ENCODE assay signal across 11 cellular contexts in the genomic region with DNA sequence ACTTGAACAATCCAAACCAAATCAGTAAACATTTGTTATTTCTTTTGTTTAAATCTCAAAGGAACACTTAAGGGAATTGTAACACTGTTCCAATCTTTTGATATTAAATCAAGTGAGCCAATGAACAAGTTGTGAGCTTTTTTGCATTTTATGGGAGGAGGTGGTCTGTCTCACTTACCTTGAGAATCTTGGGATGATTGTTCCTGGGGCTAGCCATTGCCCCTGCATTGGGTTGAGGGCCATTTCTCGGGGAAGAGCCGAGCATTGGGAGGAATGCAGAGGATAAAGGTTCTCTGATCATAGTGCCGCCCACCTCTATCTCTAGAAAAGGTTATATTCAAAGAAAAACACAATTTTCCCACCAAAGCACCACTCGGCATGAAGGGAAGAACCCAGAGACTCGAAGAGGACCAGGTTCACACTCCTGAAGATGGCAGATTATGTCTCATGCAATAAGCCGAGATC. TPM values are rescaled to one million over a fixed set of nuclear protein-coding genes. Genes with fewer than 3 reads are reported as not detected.
DNase-seq lines count a peak whose midpoint lies in the region; ATAC-seq, FAIRE-seq and TF ChIP-seq lines count a peak whose summit lies in the region.
"Had no signal": no experiment of that assay in that cellular context is flagged by ENCODE, and none has a peak within 500 bp of the region (broad histone marks: within the 10 kb centered on the region; RNA-seq: fewer than 3 reads in every experiment).

No MANE protein-coding gene starts in this region.

- H3K23ac ChIP-seq in mesendoderm (ENCODE audit: low read length), result no peak overlapping the region

- peak overlapping the region; percentile 32 for H3K18ac ChIP-seq in mesendoderm (ENCODE audit: low read length)

- H3K4me1 ChIP-seq in HepG2 (ENCODE audit: insufficient read depth, low read length) (peaks cover 70% of the 10 kb centered on the region), right lobe of liver (no peaks in the 10 kb centered on the region), mesendoderm (ENCODE audit: control insufficient read depth, low read depth, low read length) (peaks cover 2% of the 10 kb centered on the region)
- H3K4me1 ChIP-seq: prostate gland, SJCRH30 had no signal

- peak overlapping the region; percentile 23 for H2BK15ac ChIP-seq in mesendoderm (replicated peaks; ENCODE audit: low read depth)

- DNase-seq in HepG2 (ENCODE audit: low spot score) (no peak), right lobe of liver (no peak), SK-N-MC (ENCODE audit: low read depth, low spot score) (no peak), mesendoderm (no peak), SKM-1 (lab: John Stamatoyannopoulos, UW; ENCODE audit: unreplicated experiment) (no peak), lower leg skin (ENCODE audit: low spot score in 2 of 2) (no peak), glomerular visceral epithelial cell (ENCODE audit: extremely low spot score) (no peak)

- H3K27ac ChIP-seq in HepG2 (ENCODE audit: extremely low read length, insufficient read depth, low read length), result peak overlapping the region; percentile 100
- H3K27ac ChIP-seq in right lobe of liver, result no peak overlapping the region
- peak overlapping the region; percentile 84 for H3K27ac ChIP-seq in SK-N-MC
- peak overlapping the region; percentile 68 for H3K27ac ChIP-seq in mesendoderm (ENCODE audit: low read depth, low read length)
- H3K27ac ChIP-seq: prostate gland, SJCRH30, suprapubic skin had no signal

- no peak overlapping the region for H2AFZ ChIP-seq in HepG2 (ENCODE audit: low read length)

- TF ChIP-seq CTCF in HepG2 (CRISPR knock-in tag; IDR thresholded peaks at IDR 0.05), result 0 out of 2 replicates have a peak, but pooled peaks have one; percentile 4
- TF ChIP-seq CTCF in right lobe of liver (IDR thresholded peaks at IDR 0.05), result no peak
- no peak for TF ChIP-seq CTCF in lower leg skin (IDR thresholded peaks at IDR 0.05)

- H4K20me1 ChIP-seq in HepG2 (ENCODE audit: insufficient read depth, low read length), result no peaks in the 10 kb centered on the region

- 0% methylated on average over 6 of the region's 6 CpGs for WGBS in HepG2 (ENCODE audit: low lambda C conversion rate)
- 95% methylated on average over 6 of the region's 6 CpGs for WGBS in right lobe of liver (ENCODE audit: insufficient coverage, low coverage, low lambda C conversion rate, missing lambda C conversion rate)
- WGBS in mesendoderm (ENCODE audit: extremely low coverage, insufficient coverage, low lambda C conversion rate), result no CpG with 5 or more reads among the region's 6 CpGs
- WGBS in lower leg skin, 2 donors, result 91 to 95% methylated on average over 6 of the region's 6 CpGs

- no peak for FAIRE-seq in HepG2 (lab: Jason Lieb, UNC)

- H4K5ac ChIP-seq in mesendoderm (ENCODE audit: low read length), result no peak overlapping the region

- BruUV-seq in HepG2 (replicated peaks; lab: Mats Ljungman, UMichigan), result TSS peak; percentile 78

- ATAC-seq in HepG2 (peak; percentile 16), right lobe of liver (no peak), HG02840 (IDR thresholded peaks at IDR 0.05; ENCODE audit: low FRiP score, unreplicated experiment) (no peak)

- peak overlapping the region; percentile 69 for H2BK5ac ChIP-seq in mesendoderm (ENCODE audit: low read length)

- H3K79me1 ChIP-seq in mesendoderm (ENCODE audit: low read length), result no peaks in the 10 kb centered on the region

- H3K4me2 ChIP-seq in HepG2 (ENCODE audit: low read depth, low read length), result peak overlapping the region; percentile 95
- H3K4me2 ChIP-seq in mesendoderm (ENCODE audit: low read length), result no peak overlapping the region

- in situ Hi-C loops in HepG2 (cut with HindIII; ENCODE audit: extremely low pct_ligation_motif_present, low pct_unique_long_range_greater_than_20kb), result loop anchor here (5.0 to 10.0 kb wide), 5 partner anchors 74 to 437 kb away; no protein-coding TSS in a partner anchor

- H3K36me3 ChIP-seq in HepG2 (replicated peaks in 1 of 2; ENCODE audit: control insufficient read depth in 1 of 2, insufficient read depth in 2 of 2, low read length in 2 of 2) (0 out of 5 replicates have a peak, but pooled peaks cover 0 to 2% of the 10 kb centered on the region in 2 experiments), right lobe of liver (no peaks in the 10 kb centered on the region), SK-N-MC (ENCODE audit: insufficient read depth, low read length) (no peaks in the 10 kb centered on the region), mesendoderm (ENCODE audit: control insufficient read depth, insufficient read depth, low read length) (no peaks in the 10 kb centered on the region)
- H3K36me3 ChIP-seq: prostate gland, SJCRH30, suprapubic skin had no signal

- POLR2A ChIA-PET in HepG2 (lab: Yijun Ruan, JAX), result interaction anchor here (0.7 to 7.7 kb wide), 31 partner anchors 11 to 233 kb away, joined by 3 to 155 read pairs (median 5); a partner anchor contains a TSS

- no peaks in the 10 kb centered on the region for H3K9me3 ChIP-seq in HepG2 (ENCODE audit: low read length)
- H3K9me3 ChIP-seq in right lobe of liver, result no peaks in the 10 kb centered on the region
- no peaks in the 10 kb centered on the region for H3K9me3 ChIP-seq in SK-N-MC (ENCODE audit: low read depth, low read length)
- H3K9me3 ChIP-seq: prostate gland, suprapubic skin had no signal

- TF ChIP-seq EP300 in HepG2 (IDR thresholded peaks at IDR 0.05; ENCODE audit: low read depth in 2 of 2, low read length in 2 of 2) (no peak), HepG2 (CRISPR knock-in tag; IDR thresholded peaks at IDR 0.05; ENCODE audit: borderline replicate concordance) (no peak)

- H3K4me3 ChIP-seq in HepG2 (replicated peaks in 1 of 3; ENCODE audit: insufficient read depth in 1 of 3, low read depth in 2 of 3, low read length in 3 of 3) (peak overlapping the region; percentile 77 to 88 (median 82)), right lobe of liver (no peak overlapping the region), SK-N-MC (no peak overlapping the region), mesendoderm (ENCODE audit: low read length) (no peak overlapping the region), lower leg skin (ENCODE audit: low read depth, poor library complexity, severe bottlenecking) (no peak overlapping the region)
- H3K4me3 ChIP-seq: prostate gland, SJCRH30, suprapubic skin had no signal

- H4K8ac ChIP-seq in mesendoderm (ENCODE audit: low read depth, low read length), result no peak overlapping the region

- no peaks in the 10 kb centered on the region; a peak in 1 of 5 replicates for H3K27me3 ChIP-seq in HepG2 (ENCODE audit: control insufficient read depth in 1 of 2, insufficient read depth in 2 of 2, low read length in 2 of 2)
- no peaks in the 10 kb centered on the region for H3K27me3 ChIP-seq in right lobe of liver
- no peaks in the 10 kb centered on the region for H3K27me3 ChIP-seq in mesendoderm (ENCODE audit: insufficient read depth, low read length, poor library complexity)
- H3K27me3 ChIP-seq: SJCRH30, suprapubic skin had no signal

- CTCF ChIA-PET in HepG2 (lab: Yijun Ruan, JAX; ENCODE audit: low intra/inter-chr PET ratio, low total read pairs), result interaction anchor here (0.7 to 3.3 kb wide), 6 partner anchors 13 to 437 kb away, joined by 3 to 43 read pairs (median 6); no protein-coding TSS in a partner anchor

- H3K9ac ChIP-seq in HepG2 (ENCODE audit: insufficient read depth, low read depth, low read length) (peak overlapping the region; percentile 100), SK-N-MC (ENCODE audit: insufficient read length) (peak overlapping the region; percentile 9), mesendoderm (ENCODE audit: low read length) (no peak overlapping the region)

- intact Hi-C loops in HepG2 (cut with micrococcal nuclease; ENCODE audit: unreplicated experiment), result loop anchor here (1.0 kb wide), 4 partner anchors 14 to 158 kb away; a partner anchor contains a TSS
- intact Hi-C loops in right lobe of liver (cut with DNase I), result no loop called here
- intact Hi-C loops in lower leg skin (cut with DNase I; ENCODE audit: low total_unique reads), result no loop called here

- H2AK5ac ChIP-seq in mesendoderm (ENCODE audit: low read length), result no peak overlapping the region

- TF ChIP-seq POLR2A in HepG2 (IDR thresholded peaks at IDR 0.05; ENCODE audit: insufficient read depth in 1 of 2, low read depth in 2 of 2, low read length in 2 of 2) (no peak), right lobe of liver (IDR thresholded peaks at IDR 0.05) (no peak), lower leg skin (IDR thresholded peaks at IDR 0.05) (no peak)

- peak overlapping the region; percentile 74 for H2BK120ac ChIP-seq in mesendoderm (ENCODE audit: low read depth, low read length)

- TF ChIP-seq RAD21 in HepG2 (CRISPR knock-in tag; IDR thresholded peaks at IDR 0.05), result no peak

- H3K79me2 ChIP-seq in HepG2 (ENCODE audit: insufficient read depth, low read length) (peaks cover 39% of the 10 kb centered on the region), mesendoderm (ENCODE audit: control insufficient read depth, insufficient read depth, low read length) (no peaks in the 10 kb centered on the region)

- no peak overlapping the region for H3K4ac ChIP-seq in mesendoderm (ENCODE audit: low read depth, low read length)

- H3K56ac ChIP-seq in mesendoderm (ENCODE audit: low read length), result peak overlapping the region; percentile 75

RNA-seq across cellular contexts. Expression of a gene that starts 13.8 kb away (rescaled TPM):
- total RNA-seq in HepG2 (2016; rRNA removed; fragmentation: Illumina TruSeq; extraction: Trizol) (122 and 149 TPM in 2 replicates), right lobe of liver (10 to 100 TPM; 12.3 to 18.9 (median 16.2) TPM), lower leg skin (10 to 100 TPM; 10.1 to 21.9 (median 14.8) TPM)
- 42.1 and 44.6 TPM in 2 replicates for total RNA-seq in HepG2 (2016; cell fraction: cytosol; rRNA removed; fragmentation: Illumina TruSeq; extraction: Trizol; ENCODE audit: low read depth)
- total RNA-seq in HepG2 (2016; cell fraction: insoluble cytoplasmic fraction; rRNA removed; fragmentation: Illumina TruSeq; extraction: Trizol), result 124 and 156 TPM in 2 replicates
- 45.1 and 48.3 TPM in 2 replicates for total RNA-seq in HepG2 (2016; cell fraction: membrane; rRNA removed; fragmentation: Illumina TruSeq; extraction: Trizol)
- 201 and 207 TPM in 2 replicates for total RNA-seq in HepG2 (2016; cell fraction: nucleus; rRNA removed; fragmentation: Illumina TruSeq; extraction: Trizol)
- polyA plus RNA-seq in HepG2 (2011; rRNA removed), result 64.3 and 91.4 TPM in 2 replicates
- polyA plus RNA-seq in HepG2 (2011; cell fraction: cytosol; rRNA removed), result 49.3 and 58.3 TPM in 2 replicates
- polyA plus RNA-seq in HepG2 (2011; cell fraction: nucleus; rRNA removed), result 74.6 and 81.3 TPM in 2 replicates
- 59.9 and 60.7 TPM in 2 replicates for polyA plus RNA-seq in HepG2 (2012)
- polyA plus RNA-seq in HepG2 (2016; cell fraction: cytosol; fragmentation: Illumina TruSeq; extraction: Trizol; ENCODE audit: low read depth), result 17.1 and 18.2 TPM in 2 replicates
- polyA plus RNA-seq in HepG2 (2016; cell fraction: insoluble cytoplasmic fraction; fragmentation: Illumina TruSeq; extraction: Trizol; ENCODE audit: low read depth), result 133 and 147 TPM in 2 replicates
- polyA plus RNA-seq in HepG2 (2016; cell fraction: membrane; fragmentation: Illumina TruSeq; extraction: Trizol; ENCODE audit: low read depth), result 20.5 and 22.2 TPM in 2 replicates
- polyA plus RNA-seq in HepG2 (2016; cell fraction: nucleus; fragmentation: Illumina TruSeq; extraction: Trizol; ENCODE audit: insufficient read depth, low read depth), result 93.1 and 104 TPM in 2 replicates
- polyA minus RNA-seq in HepG2 (2011; rRNA and poly(A)+ RNA removed; ENCODE audit: low replicate concordance), result 9.7 and 101 TPM in 2 replicates
- 39.5 and 52.5 TPM in 2 replicates for polyA minus RNA-seq in HepG2 (2011; cell fraction: cytosol; rRNA and poly(A)+ RNA removed)
- polyA minus RNA-seq in HepG2 (2011; cell fraction: nucleus; rRNA and poly(A)+ RNA removed), result 333 and 340 TPM in 2 replicates
- 35.6 TPM for polyA plus RNA-seq in mesendoderm (2013, experiment 1 of 2)
- 35.3 TPM for polyA plus RNA-seq in mesendoderm (2013, experiment 2 of 2)

Comparison
In these comparisons a context has a peak if more than half of its experiments do, and no peak if none do; other contexts are left out.
1. H3K27ac ChIP-seq: peak in HepG2 (single experiment), SK-N-MC (single experiment) and mesendoderm (single experiment); none in right lobe of liver (0 of 3).
2. H3K4me3 ChIP-seq: peak in HepG2 (3 of 3); none in right lobe of liver (0 of 3), SK-N-MC (single experiment), mesendoderm (single experiment) and lower leg skin (single experiment).